16 cellular contexts compared by ENCODE assay signal in genomic region chr10:42970451-42971250, GRCh38.
DNase-seq lines count a peak whose midpoint lies in the region; ATAC-seq and TF ChIP-seq lines count a peak whose summit lies in the region.
"Had no signal": no experiment of that assay in that cellular context is flagged by ENCODE, and none has a peak within 500 bp of the region (broad histone marks: within the 10 kb centered on the region; RNA-seq: fewer than 3 reads in every experiment).

No MANE protein-coding gene starts in this region.

- peaks cover 0 to 17% (median 0%) of the 10 kb centered on the region in 7 donors for H3K27me3 ChIP-seq in spleen (replicated peaks in 1 of 7)
- H3K27me3 ChIP-seq: brain microvascular endothelial cell had no signal

- no peaks in the 10 kb centered on the region for H3K4me1 ChIP-seq in spleen
- H3K4me1 ChIP-seq: A549 had no signal

- no peak overlapping the region for H3K4me3 ChIP-seq in spleen
- H3K4me3 ChIP-seq: A549 had no signal

- intact Hi-C loops in activated CD8-positive, alpha-beta T cell treated with anti-CD3 and anti-CD28 coated beads for 36 hours (cut with micrococcal nuclease) = no loop called here
- intact Hi-C loops in spleen (cut with DNase I; ENCODE audit: low total_unique reads) = no loop called here

- no peaks in the 10 kb centered on the region for H3K9me3 ChIP-seq in spleen
- H3K9me3 ChIP-seq: A549 had no signal

- no peaks in the 10 kb centered on the region for H3K9me3 Mint-ChIP-seq in activated CD8-positive, alpha-beta T cell treated with anti-CD3 and anti-CD28 coated beads, Interleukin-2, amount 10 ng/mL, durations not matched to agents 7 days and 5 days (ENCODE audit: insufficient read depth)
- no peaks in the 10 kb centered on the region for H3K9me3 Mint-ChIP-seq in activated CD8-positive, alpha-beta T cell treated with anti-CD3 and anti-CD28 coated beads for 36 hours
- H3K9me3 Mint-ChIP-seq: activated naive CD4-positive, alpha-beta T cell treated with anti-CD3 and anti-CD28 coated beads for 36 hours; naive B cell had no signal

- H3K27ac ChIP-seq in spleen = no peak overlapping the region
- H3K27ac ChIP-seq: A549, brain microvascular endothelial cell had no signal

- in situ Hi-C loops in ACHN (cut with HindIII; ENCODE audit: low pct_ligation_motif_present, low pct_unique_long_range_greater_than_20kb, low sequenced_read_pairs) = no loop called here

- H3K36me3 ChIP-seq in spleen = no peaks in the 10 kb centered on the region
- H3K36me3 ChIP-seq: brain microvascular endothelial cell had no signal

- H3K4me3 Mint-ChIP-seq in activated CD8-positive, alpha-beta T cell treated with anti-CD3 and anti-CD28 coated beads, Interleukin-2, amount 10 ng/mL, durations not matched to agents 7 days and 5 days = no peak overlapping the region
- H3K4me3 Mint-ChIP-seq in activated CD8-positive, alpha-beta T cell treated with anti-CD3 and anti-CD28 coated beads for 36 hours = no peak overlapping the region
- H3K4me3 Mint-ChIP-seq: activated naive CD4-positive, alpha-beta T cell treated with anti-CD3 and anti-CD28 coated beads for 36 hours; naive B cell had no signal

- no peaks in the 10 kb centered on the region for H3K4me1 Mint-ChIP-seq in activated CD8-positive, alpha-beta T cell treated with anti-CD3 and anti-CD28 coated beads, Interleukin-2, amount 10 ng/mL, durations not matched to agents 7 days and 5 days (ENCODE audit: low read depth)
- H3K4me1 Mint-ChIP-seq in activated CD8-positive, alpha-beta T cell treated with anti-CD3 and anti-CD28 coated beads for 36 hours (ENCODE audit: low read depth) = no peaks in the 10 kb centered on the region
- H3K4me1 Mint-ChIP-seq: naive B cell had no signal

- POLR2A ChIA-PET in activated CD8-positive, alpha-beta T cell treated with anti-CD3 and anti-CD28 coated beads, Interleukin-2, amount 10 ng/mL, durations not matched to agents 7 days and 5 days (lab: Charles Lee) = no interaction called here
- POLR2A ChIA-PET in activated CD8-positive, alpha-beta T cell treated with anti-CD3 and anti-CD28 coated beads for 36 hours (lab: Charles Lee) = no interaction called here

- 69 to 87% (median 83%) methylated on average over 8 to 15 of the region's 15 CpGs for WGBS in spleen, 5 donors

- H3K27ac Mint-ChIP-seq in activated CD8-positive, alpha-beta T cell treated with anti-CD3 and anti-CD28 coated beads, Interleukin-2, amount 10 ng/mL, durations not matched to agents 7 days and 5 days = no peak overlapping the region
- no peak overlapping the region for H3K27ac Mint-ChIP-seq in activated CD8-positive, alpha-beta T cell treated with anti-CD3 and anti-CD28 coated beads for 36 hours
- H3K27ac Mint-ChIP-seq: activated naive CD4-positive, alpha-beta T cell treated with anti-CD3 and anti-CD28 coated beads for 36 hours; naive B cell had no signal

- CTCF ChIA-PET in activated CD8-positive, alpha-beta T cell treated with anti-CD3 and anti-CD28 coated beads, Interleukin-2, amount 10 ng/mL, durations not matched to agents 7 days and 5 days (lab: Charles Lee) = no interaction called here
- CTCF ChIA-PET in activated CD8-positive, alpha-beta T cell treated with anti-CD3 and anti-CD28 coated beads for 36 hours (lab: Charles Lee) = no interaction called here

- ATAC-seq in activated CD8-positive, alpha-beta T cell treated with anti-CD3 and anti-CD28 coated beads, Interleukin-2, amount 10 ng/mL, durations not matched to agents 7 days and 5 days = no peak
- ATAC-seq in activated CD8-positive, alpha-beta T cell treated with anti-CD3 and anti-CD28 coated beads for 36 hours = no peak
- ATAC-seq in HG02610 (IDR thresholded peaks at IDR 0.05; ENCODE audit: unreplicated experiment) = no peak
- ATAC-seq: A549 had no signal

- no peak for TF ChIP-seq CTCF in activated CD8-positive, alpha-beta T cell treated with anti-CD3 and anti-CD28 coated beads for 36 hours (IDR thresholded peaks at IDR 0.05)
- no peak for TF ChIP-seq CTCF in spleen (IDR thresholded peaks at IDR 0.05 in 8 of 11, conservative IDR thresholded peaks at IDR 0.05 in 3 of 11)

- TF ChIP-seq POLR2A in spleen (IDR thresholded peaks at IDR 0.05) = no peak

- H3K36me3 Mint-ChIP-seq in activated CD8-positive, alpha-beta T cell treated with anti-CD3 and anti-CD28 coated beads, Interleukin-2, amount 10 ng/mL, durations not matched to agents 7 days and 5 days (ENCODE audit: low read depth) = no peaks in the 10 kb centered on the region
- H3K36me3 Mint-ChIP-seq in activated CD8-positive, alpha-beta T cell treated with anti-CD3 and anti-CD28 coated beads for 36 hours (ENCODE audit: low read depth) = no peaks in the 10 kb centered on the region
- H3K36me3 Mint-ChIP-seq: naive B cell had no signal

- peaks cover 5% of the 10 kb centered on the region for H3K27me3 Mint-ChIP-seq in activated CD8-positive, alpha-beta T cell treated with anti-CD3 and anti-CD28 coated beads, Interleukin-2, amount 10 ng/mL, durations not matched to agents 7 days and 5 days (ENCODE audit: low read depth)
- H3K27me3 Mint-ChIP-seq in activated CD8-positive, alpha-beta T cell treated with anti-CD3 and anti-CD28 coated beads for 36 hours = no peaks in the 10 kb centered on the region
- H3K27me3 Mint-ChIP-seq: naive B cell had no signal

- peak; percentile 9 for DNase-seq in activated CD8-positive, alpha-beta T cell treated with anti-CD3 and anti-CD28 coated beads, Interleukin-2, amount 10 ng/mL, durations not matched to agents 7 days and 5 days
- DNase-seq in activated CD8-positive, alpha-beta T cell treated with anti-CD3 and anti-CD28 coated beads for 36 hours = no peak
- DNase-seq in UCSD-AML1 (lab: John Stamatoyannopoulos, UW; ENCODE audit: unreplicated experiment) (peak; percentile 58), islet precursor cell (peak; percentile 78), spleen (peak; percentile 63), SKM-1 (lab: John Stamatoyannopoulos, UW; ENCODE audit: unreplicated experiment) (no peak), ACHN (no peak)
- DNase-seq: activated CD4-positive, alpha-beta T cell treated with anti-CD3 and anti-CD28 coated beads for 4 hours; activated naive CD4-positive, alpha-beta T cell treated with anti-CD3 and anti-CD28 coated beads for 36 hours; brain microvascular endothelial cell; IMR-90; naive B cell; NCI-H1105 treated with DMSO at 0.1 percent for 48 hours; NCI-H446 had no signal

Comparison
In these comparisons a context has a peak if more than half of its experiments do, and no peak if none do; other contexts are left out.
1. DNase-seq: peak in activated CD8-positive, alpha-beta T cell treated with anti-CD3 and anti-CD28 coated beads, Interleukin-2, amount 10 ng/mL, durations not matched to agents 7 days and 5 days (single experiment), UCSD-AML1 (single experiment), islet precursor cell (single experiment) and spleen (single experiment); none in activated CD8-positive, alpha-beta T cell treated with anti-CD3 and anti-CD28 coated beads for 36 hours (single experiment), SKM-1 (single experiment) and ACHN (single experiment).